8 cellular contexts compared by ENCODE assay signal in genomic region chr19:11155373-11156120, GRCh38. TPM values are rescaled to one million over a fixed set of nuclear protein-coding genes. Genes with fewer than 3 reads are reported as not detected.
A peak's percentile ranks its signal among the peaks of the same experiment; 100 is the strongest.
DNase-seq lines count a peak whose midpoint lies in the region; ATAC-seq and TF ChIP-seq lines count a peak whose summit lies in the region.

SPC24 (minus strand) TSS chr19:11155782; CDS start chr19:11155776, 6 bp downstream.

- H3K36me3 Mint-ChIP-seq in type B pancreatic cell, result no peaks in the 10 kb centered on the region

- WGBS in trophoblast cell (ENCODE audit: extremely low coverage, insufficient coverage, insufficient read length), result no CpG with 5 or more reads among the region's 50 CpGs

- H3K4me1 ChIP-seq in adipocyte (ENCODE audit: control insufficient read depth, insufficient read depth, low read length) (peaks cover 41% of the 10 kb centered on the region), trophoblast cell (ENCODE audit: control insufficient read depth in 1 of 2, insufficient read depth in 2 of 2, low read length in 2 of 2) (peaks cover 2 to 4% of the 10 kb centered on the region in 2 experiments)

- peak within 1 kb of the TSS; percentile 5 for H2BK5ac ChIP-seq in trophoblast cell (ENCODE audit: low read depth, low read length, poor library complexity)

- H3K27ac Mint-ChIP-seq in type B pancreatic cell, result peak within 1 kb of the TSS; percentile 75

- peak within 1 kb of the TSS; percentile 42 for H2AK5ac ChIP-seq in trophoblast cell (ENCODE audit: low read length)

- peak within 1 kb of the TSS; percentile 75 for H3K14ac ChIP-seq in trophoblast cell (ENCODE audit: low read length)

- H3K4me3 ChIP-seq in GM12875 (ENCODE audit: low read depth, low read length), result peak within 1 kb of the TSS; percentile 80
- peak within 1 kb of the TSS; percentile 89 for H3K4me3 ChIP-seq in adipocyte (ENCODE audit: low read length)
- peak within 1 kb of the TSS; percentile 95 for H3K4me3 ChIP-seq in trophoblast cell (ENCODE audit: low read depth, low read length)

- no peak within 1 kb of the TSS for H3K23ac ChIP-seq in trophoblast cell (ENCODE audit: low read length)

- H3K9ac ChIP-seq in adipocyte (ENCODE audit: low read length), result peak within 1 kb of the TSS; percentile 88
- H3K9ac ChIP-seq in trophoblast cell (ENCODE audit: low read length), result peak within 1 kb of the TSS; percentile 61

- no peaks in the 10 kb centered on the region for H3K9me3 Mint-ChIP-seq in type B pancreatic cell

- H2BK12ac ChIP-seq in trophoblast cell (ENCODE audit: low read length), result no peak within 1 kb of the TSS

- DNase-seq in NCI-H1436 (lab: John Stamatoyannopoulos, UW) (peak; percentile 97), T follicular helper cell (ENCODE audit: low read depth) (peak; percentile 77), adipocyte (ENCODE audit: low read depth) (peak; percentile 99), cardiac septum (ENCODE audit: low spot score) (peak; percentile 98), trophoblast cell (peak; percentile 98 to 99), type B pancreatic cell (ENCODE audit: extremely low spot score, unreplicated experiment) (peak; percentile 96)

- peaks cover 5% of the 10 kb centered on the region for H3K79me2 ChIP-seq in trophoblast cell (ENCODE audit: control insufficient read depth, insufficient read depth, low read length, poor library complexity)

- H3K18ac ChIP-seq in trophoblast cell (ENCODE audit: low read length), result peak within 1 kb of the TSS; percentile 82

- H4K91ac ChIP-seq in trophoblast cell (ENCODE audit: low read depth, low read length), result peak within 1 kb of the TSS; percentile 67

- no peak for TF ChIP-seq CTCF in GM12875 (IDR thresholded peaks at IDR 0.05; ENCODE audit: borderline replicate concordance, insufficient read depth, low read depth, low read length)
- TF ChIP-seq CTCF in type B pancreatic cell (conservative IDR thresholded peaks at IDR 0.05), result no peak

- H3K4me1 Mint-ChIP-seq in type B pancreatic cell (ENCODE audit: unreplicated experiment), result peaks cover 18% of the 10 kb centered on the region

- H3K4me3 Mint-ChIP-seq in type B pancreatic cell, result peak within 1 kb of the TSS; percentile 87

- no peak within 1 kb of the TSS for H3K27ac ChIP-seq in trophoblast cell (ENCODE audit: low read depth, low read length)

- ATAC-seq in HG02798 (IDR thresholded peaks at IDR 0.05; ENCODE audit: poor library complexity, unreplicated experiment), result peak; percentile 99

- H3K4me2 ChIP-seq in trophoblast cell (ENCODE audit: low read length), result peak within 1 kb of the TSS; percentile 71

- peak within 1 kb of the TSS; percentile 4 for H2BK120ac ChIP-seq in trophoblast cell (ENCODE audit: insufficient read depth, low read length, poor library complexity)

- peak within 1 kb of the TSS; percentile 82 for H3K4ac ChIP-seq in trophoblast cell (ENCODE audit: low read depth, low read length)

- H3K36me3 ChIP-seq in adipocyte (ENCODE audit: control insufficient read depth, insufficient read depth, low read length, severe bottlenecking) (no peaks in the 10 kb centered on the region), trophoblast cell (ENCODE audit: control insufficient read depth in 1 of 2, insufficient read depth in 2 of 2, low read length in 2 of 2) (peaks cover 4 to 5% of the 10 kb centered on the region in 2 experiments)

- no peaks in the 10 kb centered on the region for H3K27me3 ChIP-seq in adipocyte (replicated peaks; ENCODE audit: control insufficient read depth, insufficient read depth, low read length)
- H3K27me3 ChIP-seq in trophoblast cell (ENCODE audit: insufficient read depth, low read length), result no peaks in the 10 kb centered on the region

- H3K9me3 ChIP-seq in adipocyte (ENCODE audit: control insufficient read depth, low read length), result no peaks in the 10 kb centered on the region
- no peaks in the 10 kb centered on the region for H3K9me3 ChIP-seq in trophoblast cell (ENCODE audit: insufficient read depth, low read depth, low read length)

- peaks cover 4% of the 10 kb centered on the region for H3K79me1 ChIP-seq in trophoblast cell (ENCODE audit: low read length)

- peak within 1 kb of the TSS; percentile 43 for H4K12ac ChIP-seq in trophoblast cell (ENCODE audit: low read depth, low read length)

- H3K27me3 Mint-ChIP-seq in type B pancreatic cell, result no peaks in the 10 kb centered on the region

- peak within 1 kb of the TSS; percentile 85 for H2AFZ ChIP-seq in trophoblast cell (ENCODE audit: insufficient read depth, low read length, poor library complexity)

- H4K8ac ChIP-seq in trophoblast cell (ENCODE audit: low read depth, low read length), result peak within 1 kb of the TSS; percentile 84

- intact Hi-C loops in cardiac septum (cut with DNase I), result loop anchor here (2.0 kb wide), 1 partner anchor 33 kb away; no protein-coding TSS in a partner anchor

RNA-seq across cellular contexts. Expression of gene SPC24, which starts in this region (rescaled TPM):
- total RNA-seq in cardiac septum (3.8 TPM), type B pancreatic cell (ENCODE audit: low replicate concordance) (15.0 and 43.2 TPM in 2 replicates)
- 9.0 and 11.0 TPM in 2 replicates for polyA plus RNA-seq in trophoblast cell (2013)
